Comparison of ENCODE assay signal across 9 cellular contexts in the genomic region with DNA sequence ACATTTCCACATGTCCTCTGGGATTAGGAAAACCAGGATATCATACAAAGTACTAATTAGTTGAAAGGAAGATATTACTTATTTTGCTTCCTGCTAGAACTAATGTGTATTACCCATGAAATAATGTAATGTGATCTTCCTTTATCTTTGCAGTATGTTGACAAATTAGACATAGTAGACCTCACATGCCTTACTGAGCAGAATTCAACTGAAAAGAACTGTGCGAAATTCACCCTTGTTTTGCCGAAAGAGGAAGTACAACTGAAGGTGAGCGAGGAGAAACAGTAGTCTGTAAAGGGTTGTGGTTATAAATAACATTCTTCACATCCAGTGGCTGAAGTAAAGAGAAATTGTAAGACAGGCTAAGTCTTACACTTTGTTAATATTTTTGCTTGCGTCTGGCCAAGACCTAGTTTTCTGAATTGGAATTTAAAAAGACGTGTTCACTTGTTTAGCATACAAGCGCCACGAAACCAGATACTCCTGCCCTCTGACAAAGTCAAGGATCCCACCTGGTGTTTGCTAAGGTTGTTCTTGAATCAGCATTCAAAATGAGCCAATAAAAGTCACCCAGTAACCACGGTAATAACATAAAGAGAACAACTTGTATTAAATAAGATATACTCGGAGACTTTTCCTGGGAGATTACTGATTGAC. TPM values are rescaled to one million over a fixed set of nuclear protein-coding genes. Genes with fewer than 3 reads are reported as not detected.
A peak's percentile ranks its signal among the peaks of the same experiment; 100 is the strongest.
DNase-seq lines count a peak whose midpoint lies in the region; ATAC-seq, FAIRE-seq and TF ChIP-seq lines count a peak whose summit lies in the region.
"Had no signal": no experiment of that assay in that cellular context is flagged by ENCODE, and none has a peak within 500 bp of the region (broad histone marks: within the 10 kb centered on the region; RNA-seq: fewer than 3 reads in every experiment).

No MANE protein-coding gene starts in this region.

- in situ Hi-C loops in HepG2 (cut with HindIII; ENCODE audit: extremely low pct_ligation_motif_present, low pct_unique_long_range_greater_than_20kb) = no loop called here

- ATAC-seq in HepG2 (no peak), right lobe of liver (no peak), HG03039 (IDR thresholded peaks at IDR 0.05; ENCODE audit: unreplicated experiment) (peak; percentile 93), right cardiac atrium (no peak), left cardiac atrium (no peak)

- no peak for TF ChIP-seq POLR2A in HepG2 (IDR thresholded peaks at IDR 0.05; ENCODE audit: insufficient read depth in 1 of 2, low read depth in 2 of 2, low read length in 2 of 2)
- TF ChIP-seq POLR2A in right lobe of liver (IDR thresholded peaks at IDR 0.05) = no peak

- H3K4me1 ChIP-seq in HepG2 (ENCODE audit: insufficient read depth, low read length) (no peaks in the 10 kb centered on the region), right lobe of liver (no peaks in the 10 kb centered on the region), right cardiac atrium (ENCODE audit: control insufficient read depth, insufficient read depth, low read length) (no peaks in the 10 kb centered on the region)

- no TSS peak for BruUV-seq in HepG2 (replicated peaks; lab: Mats Ljungman, UMichigan)

- no peak for TF ChIP-seq RAD21 in HepG2 (CRISPR knock-in tag; IDR thresholded peaks at IDR 0.05)

- TF ChIP-seq EP300 in HepG2 (IDR thresholded peaks at IDR 0.05; ENCODE audit: low read depth in 2 of 2, low read length in 2 of 2) (no peak), HepG2 (CRISPR knock-in tag; IDR thresholded peaks at IDR 0.05; ENCODE audit: borderline replicate concordance) (no peak)

- CTCF ChIA-PET in HepG2 (lab: Yijun Ruan, JAX; ENCODE audit: low intra/inter-chr PET ratio, low total read pairs) = no interaction called here

- H3K36me3 ChIP-seq in HepG2 (replicated peaks in 1 of 2; ENCODE audit: control insufficient read depth in 1 of 2, insufficient read depth in 2 of 2, low read length in 2 of 2) (no peaks in the 10 kb centered on the region), right lobe of liver (no peaks in the 10 kb centered on the region)

- no peak for TF ChIP-seq CTCF in HepG2 (CRISPR knock-in tag; IDR thresholded peaks at IDR 0.05)
- TF ChIP-seq CTCF in right lobe of liver (IDR thresholded peaks at IDR 0.05) = no peak
- no peak for TF ChIP-seq CTCF in epithelial cell of proximal tubule (conservative IDR thresholded peaks at IDR 0.05; ENCODE audit: low read depth, low read length)

- H3K27ac ChIP-seq in HepG2 (ENCODE audit: extremely low read length, insufficient read depth, low read length) (no peak overlapping the region), right lobe of liver (no peak overlapping the region), right cardiac atrium (ENCODE audit: low read length) (no peak overlapping the region)

- H3K4me2 ChIP-seq in HepG2 (ENCODE audit: low read depth, low read length) = no peak overlapping the region

- H3K79me2 ChIP-seq in HepG2 (ENCODE audit: insufficient read depth, low read length) = no peaks in the 10 kb centered on the region

- POLR2A ChIA-PET in HepG2 (lab: Yijun Ruan, JAX) = no interaction called here

- H4K20me1 ChIP-seq in HepG2 (ENCODE audit: insufficient read depth, low read length) = no peaks in the 10 kb centered on the region

- H3K9ac ChIP-seq in HepG2 (ENCODE audit: insufficient read depth, low read depth, low read length) = no peak overlapping the region

- WGBS in HepG2 (ENCODE audit: low lambda C conversion rate) = 44% methylated on average over 9 of the region's 9 CpGs
- 76% methylated on average over 9 of the region's 9 CpGs for WGBS in right lobe of liver (ENCODE audit: insufficient coverage, low coverage, low lambda C conversion rate, missing lambda C conversion rate)
- 75% methylated on average over 9 of the region's 9 CpGs for WGBS in right cardiac atrium

- H3K27me3 ChIP-seq in HepG2 (ENCODE audit: control insufficient read depth in 1 of 2, insufficient read depth in 2 of 2, low read length in 2 of 2) = no peaks in the 10 kb centered on the region
- no peaks in the 10 kb centered on the region for H3K27me3 ChIP-seq in right lobe of liver
- H3K27me3 ChIP-seq in right cardiac atrium (ENCODE audit: control insufficient read depth, insufficient read depth) = no peaks in the 10 kb centered on the region

- peak overlapping the region; percentile 59 for H2AFZ ChIP-seq in HepG2 (ENCODE audit: low read length)

- intact Hi-C loops in HepG2 (cut with micrococcal nuclease; ENCODE audit: unreplicated experiment) = no loop called here
- intact Hi-C loops in right lobe of liver (cut with DNase I) = no loop called here
- intact Hi-C loops in right cardiac atrium (cut with DNase I) = no loop called here
- intact Hi-C loops in left cardiac atrium (cut with DNase I) = no loop called here

- DNase-seq in HepG2 (ENCODE audit: low spot score) (no peak), right lobe of liver (no peak), NCI-H2196 treated with DMSO at 0.1 percent for 48 hours (lab: John Stamatoyannopoulos, UW; ENCODE audit: unreplicated experiment) (peak; percentile 60), epithelial cell of proximal tubule (ENCODE audit: low read depth) (peak; percentile 22), right cardiac atrium (no peak), pons (ENCODE audit: low spot score) (no peak), left cardiac atrium (no peak)

- H3K4me3 ChIP-seq in HepG2 (replicated peaks in 1 of 3; ENCODE audit: insufficient read depth in 1 of 3, low read depth in 2 of 3, low read length in 3 of 3) (no peak overlapping the region), right lobe of liver (no peak overlapping the region), epithelial cell of proximal tubule (ENCODE audit: low read depth, low read length) (peak overlapping the region; percentile 41), right cardiac atrium (ENCODE audit: low read length) (no peak overlapping the region)

- H3K9me3 ChIP-seq in HepG2 (ENCODE audit: low read length) (no peaks in the 10 kb centered on the region), right lobe of liver (no peaks in the 10 kb centered on the region), right cardiac atrium (ENCODE audit: control insufficient read depth, low read length) (no peaks in the 10 kb centered on the region)

- no peak for FAIRE-seq in HepG2 (lab: Jason Lieb, UNC)

RNA-seq across cellular contexts. Expression of a gene that starts 16.8 kb away (rescaled TPM):
- not detected in 2 replicates for total RNA-seq in HepG2 (2016; rRNA removed; fragmentation: Illumina TruSeq; extraction: Trizol)
- not detected in 2 replicates for total RNA-seq in HepG2 (2016; cell fraction: cytosol; rRNA removed; fragmentation: Illumina TruSeq; extraction: Trizol; ENCODE audit: low read depth)
- total RNA-seq in HepG2 (2016; cell fraction: insoluble cytoplasmic fraction; rRNA removed; fragmentation: Illumina TruSeq; extraction: Trizol) = not detected in 2 replicates
- total RNA-seq in HepG2 (2016; cell fraction: membrane; rRNA removed; fragmentation: Illumina TruSeq; extraction: Trizol) = not detected in 2 replicates
- not detected in 2 replicates for total RNA-seq in HepG2 (2016; cell fraction: nucleus; rRNA removed; fragmentation: Illumina TruSeq; extraction: Trizol)
- not detected in 2 replicates for polyA plus RNA-seq in HepG2 (2011; rRNA removed)
- polyA plus RNA-seq in HepG2 (2011; cell fraction: cytosol; rRNA removed) = not detected in 2 replicates
- not detected in 2 replicates for polyA plus RNA-seq in HepG2 (2011; cell fraction: nucleus; rRNA removed)
- polyA plus RNA-seq in HepG2 (2012) = not detected in 2 replicates
- polyA plus RNA-seq in HepG2 (2016; cell fraction: cytosol; fragmentation: Illumina TruSeq; extraction: Trizol; ENCODE audit: low read depth) = not detected in 2 replicates
- polyA plus RNA-seq in HepG2 (2016; cell fraction: insoluble cytoplasmic fraction; fragmentation: Illumina TruSeq; extraction: Trizol; ENCODE audit: low read depth) = not detected in 2 replicates
- polyA plus RNA-seq in HepG2 (2016; cell fraction: membrane; fragmentation: Illumina TruSeq; extraction: Trizol; ENCODE audit: low read depth) = not detected in 2 replicates
- not detected in 2 replicates for polyA plus RNA-seq in HepG2 (2016; cell fraction: nucleus; fragmentation: Illumina TruSeq; extraction: Trizol; ENCODE audit: insufficient read depth, low read depth)
- polyA minus RNA-seq in HepG2 (2011; rRNA and poly(A)+ RNA removed; ENCODE audit: low replicate concordance) = not detected in 2 replicates
- polyA minus RNA-seq in HepG2 (2011; cell fraction: cytosol; rRNA and poly(A)+ RNA removed) = not detected in 2 replicates
- polyA minus RNA-seq in HepG2 (2011; cell fraction: nucleus; rRNA and poly(A)+ RNA removed) = not detected in 2 replicates
- total RNA-seq in right lobe of liver = not detected
- not detected in 2 replicates for total RNA-seq in epithelial cell of proximal tubule
- total RNA-seq in right cardiac atrium = not detected
- not detected for polyA plus RNA-seq in right cardiac atrium
- total RNA-seq in left cardiac atrium = under 1 TPM in 1 of 2 donors, not detected in 1; 0.15 TPM
- total RNA-seq: lung microvascular endothelial cell had no signal

RNA-seq across cellular contexts. Expression of a gene that starts 30.1 kb away (rescaled TPM):
- 15.7 and 16.4 TPM in 2 replicates for total RNA-seq in HepG2 (2016; rRNA removed; fragmentation: Illumina TruSeq; extraction: Trizol)
- 4.8 and 7.5 TPM in 2 replicates for total RNA-seq in HepG2 (2016; cell fraction: cytosol; rRNA removed; fragmentation: Illumina TruSeq; extraction: Trizol; ENCODE audit: low read depth)
- total RNA-seq in HepG2 (2016; cell fraction: insoluble cytoplasmic fraction; rRNA removed; fragmentation: Illumina TruSeq; extraction: Trizol) = 16.0 and 16.4 TPM in 2 replicates
- 4.0 and 4.5 TPM in 2 replicates for total RNA-seq in HepG2 (2016; cell fraction: membrane; rRNA removed; fragmentation: Illumina TruSeq; extraction: Trizol)
- 37.5 and 45.8 TPM in 2 replicates for total RNA-seq in HepG2 (2016; cell fraction: nucleus; rRNA removed; fragmentation: Illumina TruSeq; extraction: Trizol)
- 3.3 and 4.7 TPM in 2 replicates for polyA plus RNA-seq in HepG2 (2011; rRNA removed)
- 1.1 and 1.3 TPM in 2 replicates for polyA plus RNA-seq in HepG2 (2011; cell fraction: cytosol; rRNA removed)
- 5.6 and 6.0 TPM in 2 replicates for polyA plus RNA-seq in HepG2 (2011; cell fraction: nucleus; rRNA removed)
- polyA plus RNA-seq in HepG2 (2012) = 3.2 and 6.3 TPM in 2 replicates
- 0.22 and 0.40 TPM in 2 replicates for polyA plus RNA-seq in HepG2 (2016; cell fraction: cytosol; fragmentation: Illumina TruSeq; extraction: Trizol; ENCODE audit: low read depth)
- polyA plus RNA-seq in HepG2 (2016; cell fraction: insoluble cytoplasmic fraction; fragmentation: Illumina TruSeq; extraction: Trizol; ENCODE audit: low read depth) = 10.2 and 10.9 TPM in 2 replicates
- polyA plus RNA-seq in HepG2 (2016; cell fraction: membrane; fragmentation: Illumina TruSeq; extraction: Trizol; ENCODE audit: low read depth) = 0.55 and 0.59 TPM in 2 replicates
- polyA plus RNA-seq in HepG2 (2016; cell fraction: nucleus; fragmentation: Illumina TruSeq; extraction: Trizol; ENCODE audit: insufficient read depth, low read depth) = 19.2 and 19.7 TPM in 2 replicates
- polyA minus RNA-seq in HepG2 (2011; rRNA and poly(A)+ RNA removed; ENCODE audit: low replicate concordance) = 4.4 and 6.1 TPM in 2 replicates
- 3.5 and 3.8 TPM in 2 replicates for polyA minus RNA-seq in HepG2 (2011; cell fraction: cytosol; rRNA and poly(A)+ RNA removed)
- polyA minus RNA-seq in HepG2 (2011; cell fraction: nucleus; rRNA and poly(A)+ RNA removed) = 60.2 and 78.0 TPM in 2 replicates
- total RNA-seq in right lobe of liver = 10 to 100 TPM in 1 of 6 experiments, 1 to 10 TPM in 5; 4.3 to 10.4 (median 6.8) TPM
- 9.2 and 11.5 TPM in 2 replicates for total RNA-seq in epithelial cell of proximal tubule
- total RNA-seq in right cardiac atrium = 10 to 100 TPM; 10.8 to 12.4 (median 11.7) TPM
- 4.9 TPM for polyA plus RNA-seq in right cardiac atrium
- 10 to 100 TPM; 10.3 to 10.6 TPM for total RNA-seq in left cardiac atrium

Comparison
In these comparisons a context has a peak if more than half of its experiments do, and no peak if none do; other contexts are left out.
1. DNase-seq: peak in NCI-H2196 treated with DMSO at 0.1 percent for 48 hours (single experiment) and epithelial cell of proximal tubule (single experiment); none in HepG2 (single experiment), right lobe of liver (0 of 3), right cardiac atrium (0 of 3), pons (single experiment) and left cardiac atrium (single experiment).